In genomic region chr2:164015328-164016123, GRCh38 we compare ENCODE assay signal across 10 cellular contexts.
DNase-seq lines count a peak whose midpoint lies in the region; ATAC-seq and TF ChIP-seq lines count a peak whose summit lies in the region.
"Had no signal": no experiment of that assay in that cellular context is flagged by ENCODE, and none has a peak within 500 bp of the region (broad histone marks: within the 10 kb centered on the region; RNA-seq: fewer than 3 reads in every experiment).

No MANE protein-coding gene starts in this region.

- H3K27me3 ChIP-seq in OCI-LY3 (ENCODE audit: low read depth, low read length) (peaks cover 34% of the 10 kb centered on the region), neural progenitor cell (no peaks in the 10 kb centered on the region)

- H3K4me3 Mint-ChIP-seq in neural progenitor cell (no peak overlapping the region), T-cell (no peak overlapping the region)
- H3K4me3 Mint-ChIP-seq in activated CD8-positive, alpha-beta T cell treated with anti-CD3 and anti-CD28 coated beads for 36 hours: no peak overlapping the region
- H3K4me3 Mint-ChIP-seq: stimulated activated naive CD8-positive, alpha-beta T cell treated with anti-CD3 and anti-CD28 coated beads, Interleukin-15, Interleukin-2, amounts not matched to agents 100 ng/mL and 50 ng/mL, for 24 hours had no signal

- CTCF ChIA-PET in T-cell (lab: Charles Lee): no interaction called here
- CTCF ChIA-PET in activated CD8-positive, alpha-beta T cell treated with anti-CD3 and anti-CD28 coated beads for 36 hours (lab: Charles Lee): no interaction called here

- intact Hi-C loops in activated CD8-positive, alpha-beta T cell treated with anti-CD3 and anti-CD28 coated beads for 36 hours (cut with micrococcal nuclease): no loop called here

- H4K20me1 ChIP-seq in OCI-LY3 (ENCODE audit: insufficient read depth, low read length) (no peaks in the 10 kb centered on the region), neural progenitor cell (ENCODE audit: low read depth) (no peaks in the 10 kb centered on the region)

- H3K9me3 ChIP-seq in OCI-LY3 (ENCODE audit: insufficient read depth, low read length) (no peaks in the 10 kb centered on the region), neural progenitor cell (ENCODE audit: low read depth) (no peaks in the 10 kb centered on the region)

- H3K4me2 ChIP-seq in OCI-LY3 (ENCODE audit: low read length): peak overlapping the region; percentile 84
- H3K4me2 ChIP-seq in neural progenitor cell: peak overlapping the region; percentile 66

- peaks cover 8% of the 10 kb centered on the region for H3F3A ChIP-seq in neural progenitor cell (ENCODE audit: low read depth)

- POLR2A ChIA-PET in T-cell (lab: Charles Lee): no interaction called here
- POLR2A ChIA-PET in activated CD8-positive, alpha-beta T cell treated with anti-CD3 and anti-CD28 coated beads for 36 hours (lab: Charles Lee): no interaction called here

- ATAC-seq in GM18511 (IDR thresholded peaks at IDR 0.05; ENCODE audit: unreplicated experiment) (peak; percentile 96), HG02623 (IDR thresholded peaks at IDR 0.05; ENCODE audit: unreplicated experiment) (peak; percentile 97), T-cell (replicated peaks in 1 of 4) (no peak)
- no peak for ATAC-seq in activated CD8-positive, alpha-beta T cell treated with anti-CD3 and anti-CD28 coated beads for 36 hours

- DNase-seq in neural progenitor cell (ENCODE audit: low spot score): peak; percentile 19
- DNase-seq in NCI-H345 (lab: John Stamatoyannopoulos, UW): no peak
- DNase-seq in T-cell: no peak
- no peak for DNase-seq in NCI-H524 treated with DMSO at 0.1 percent for 48 hours (lab: John Stamatoyannopoulos, UW)
- DNase-seq in activated CD8-positive, alpha-beta T cell treated with anti-CD3 and anti-CD28 coated beads for 36 hours: no peak
- DNase-seq: activated CD4-positive, CD25-positive, alpha-beta regulatory T cell had no signal

- H3K4me1 ChIP-seq in OCI-LY3 (ENCODE audit: low read length) (peaks cover 16% of the 10 kb centered on the region; the same call in 1 of the 2 replicates), neural progenitor cell (peaks cover 33% of the 10 kb centered on the region)

- H3K79me2 ChIP-seq in OCI-LY3 (ENCODE audit: low read length) (no peaks in the 10 kb centered on the region), neural progenitor cell (ENCODE audit: low read depth) (no peaks in the 10 kb centered on the region)

- H2AFZ ChIP-seq in OCI-LY3 (ENCODE audit: low read depth, low read length): peak overlapping the region; percentile 17; the same call in 1 of the 2 replicates
- H2AFZ ChIP-seq in neural progenitor cell (replicated peaks): peak overlapping the region; percentile 85

- peak overlapping the region; percentile 94 for H3K27ac Mint-ChIP-seq in neural progenitor cell
- H3K27ac Mint-ChIP-seq in T-cell: no peak overlapping the region
- no peak overlapping the region for H3K27ac Mint-ChIP-seq in activated CD8-positive, alpha-beta T cell treated with anti-CD3 and anti-CD28 coated beads for 36 hours
- H3K27ac Mint-ChIP-seq: stimulated activated naive CD8-positive, alpha-beta T cell treated with anti-CD3 and anti-CD28 coated beads, Interleukin-15, Interleukin-2, amounts not matched to agents 100 ng/mL and 50 ng/mL, for 24 hours had no signal

- H3K27me3 Mint-ChIP-seq in neural progenitor cell (ENCODE audit: insufficient read depth, low read depth) (no peaks in the 10 kb centered on the region), T-cell (no peaks in the 10 kb centered on the region)
- H3K27me3 Mint-ChIP-seq in activated CD8-positive, alpha-beta T cell treated with anti-CD3 and anti-CD28 coated beads for 36 hours: no peaks in the 10 kb centered on the region
- H3K27me3 Mint-ChIP-seq: stimulated activated naive CD8-positive, alpha-beta T cell treated with anti-CD3 and anti-CD28 coated beads, Interleukin-15, Interleukin-2, amounts not matched to agents 100 ng/mL and 50 ng/mL, for 24 hours had no signal

- TF ChIP-seq CTCF in OCI-LY3 (IDR thresholded peaks at IDR 0.05; ENCODE audit: low read depth, low read length) (no peak), neural progenitor cell (IDR thresholded peaks at IDR 0.05) (no peak)
- no peak for TF ChIP-seq CTCF in activated CD8-positive, alpha-beta T cell treated with anti-CD3 and anti-CD28 coated beads for 36 hours (IDR thresholded peaks at IDR 0.05)

- H3K36me3 Mint-ChIP-seq in neural progenitor cell: no peaks in the 10 kb centered on the region
- no peaks in the 10 kb centered on the region for H3K36me3 Mint-ChIP-seq in T-cell
- no peaks in the 10 kb centered on the region for H3K36me3 Mint-ChIP-seq in activated CD8-positive, alpha-beta T cell treated with anti-CD3 and anti-CD28 coated beads for 36 hours (ENCODE audit: low read depth)

- H3K9me3 Mint-ChIP-seq in neural progenitor cell (no peaks in the 10 kb centered on the region), T-cell (peaks cover 3 to 9% (median 4%) of the 10 kb centered on the region in 3 donors)
- no peaks in the 10 kb centered on the region for H3K9me3 Mint-ChIP-seq in activated CD8-positive, alpha-beta T cell treated with anti-CD3 and anti-CD28 coated beads for 36 hours

- no peak overlapping the region for H3K9ac ChIP-seq in OCI-LY3 (ENCODE audit: low read length)
- no peak overlapping the region for H3K9ac ChIP-seq in neural progenitor cell

- H3K4me3 ChIP-seq in OCI-LY3 (ENCODE audit: low read length) (peak overlapping the region; percentile 69), neural progenitor cell (no peak overlapping the region)

- H3K36me3 ChIP-seq in OCI-LY3 (replicated peaks; ENCODE audit: low read depth, low read length): no peaks in the 10 kb centered on the region
- H3K36me3 ChIP-seq in neural progenitor cell: no peaks in the 10 kb centered on the region

- H3K27ac ChIP-seq in OCI-LY3 (ENCODE audit: low read length) (no peak overlapping the region), neural progenitor cell (peak overlapping the region; percentile 40)

- H3K4me1 Mint-ChIP-seq in neural progenitor cell (peaks cover 25% of the 10 kb centered on the region), T-cell (no peaks in the 10 kb centered on the region)
- no peaks in the 10 kb centered on the region for H3K4me1 Mint-ChIP-seq in activated CD8-positive, alpha-beta T cell treated with anti-CD3 and anti-CD28 coated beads for 36 hours (ENCODE audit: low read depth)

Comparison
In these comparisons a context has a peak if more than half of its experiments do, and no peak if none do; other contexts are left out.
1. ATAC-seq: peak in GM18511 (single experiment) and HG02623 (single experiment); none in T-cell (0 of 4) and activated CD8-positive, alpha-beta T cell treated with anti-CD3 and anti-CD28 coated beads for 36 hours (single experiment).